In genomic region chr12:108629156-108629555, GRCh38 we compare ENCODE assay signal across 1 cellular context.
TF ChIP-seq lines count a peak whose summit lies in the region.

No MANE protein-coding gene starts in this region.

TF ChIP-seq in GM12878, 131 proteins besides CTCF, POLR2A, EP300 and RAD21:
- TF ChIP-seq, protein P1, sequence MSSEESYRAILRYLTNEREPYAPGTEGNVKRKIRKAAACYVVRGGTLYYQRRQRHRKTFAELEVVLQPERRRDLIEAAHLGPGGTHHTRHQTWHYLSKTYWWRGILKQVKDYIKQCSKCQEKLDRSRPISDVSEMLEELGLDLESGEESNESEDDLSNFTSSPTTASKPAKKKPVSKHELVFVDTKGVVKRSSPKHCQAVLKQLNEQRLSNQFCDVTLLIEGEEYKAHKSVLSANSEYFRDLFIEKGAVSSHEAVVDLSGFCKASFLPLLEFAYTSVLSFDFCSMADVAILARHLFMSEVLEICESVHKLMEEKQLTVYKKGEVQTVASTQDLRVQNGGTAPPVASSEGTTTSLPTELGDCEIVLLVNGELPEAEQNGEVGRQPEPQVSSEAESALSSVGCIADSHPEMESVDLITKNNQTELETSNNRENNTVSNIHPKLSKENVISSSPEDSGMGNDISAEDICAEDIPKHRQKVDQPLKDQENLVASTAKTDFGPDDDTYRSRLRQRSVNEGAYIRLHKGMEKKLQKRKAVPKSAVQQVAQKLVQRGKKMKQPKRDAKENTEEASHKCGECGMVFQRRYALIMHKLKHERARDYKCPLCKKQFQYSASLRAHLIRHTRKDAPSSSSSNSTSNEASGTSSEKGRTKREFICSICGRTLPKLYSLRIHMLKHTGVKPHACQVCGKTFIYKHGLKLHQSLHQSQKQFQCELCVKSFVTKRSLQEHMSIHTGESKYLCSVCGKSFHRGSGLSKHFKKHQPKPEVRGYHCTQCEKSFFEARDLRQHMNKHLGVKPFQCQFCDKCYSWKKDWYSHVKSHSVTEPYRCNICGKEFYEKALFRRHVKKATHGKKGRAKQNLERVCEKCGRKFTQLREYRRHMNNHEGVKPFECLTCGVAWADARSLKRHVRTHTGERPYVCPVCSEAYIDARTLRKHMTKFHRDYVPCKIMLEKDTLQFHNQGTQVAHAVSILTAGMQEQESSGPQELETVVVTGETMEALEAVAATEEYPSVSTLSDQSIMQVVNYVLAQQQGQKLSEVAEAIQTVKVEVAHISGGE (CRISPR knock-in tag; IDR thresholded peaks at IDR 0.05) = no peak
- no peak for TF ChIP-seq STAT3 (IDR thresholded peaks at IDR 0.05; ENCODE audit: low read depth, low read length)
- TF ChIP-seq GATAD2B (conservative IDR thresholded peaks at IDR 0.05; ENCODE audit: low read depth) = no peak
- TF ChIP-seq, protein P2, sequence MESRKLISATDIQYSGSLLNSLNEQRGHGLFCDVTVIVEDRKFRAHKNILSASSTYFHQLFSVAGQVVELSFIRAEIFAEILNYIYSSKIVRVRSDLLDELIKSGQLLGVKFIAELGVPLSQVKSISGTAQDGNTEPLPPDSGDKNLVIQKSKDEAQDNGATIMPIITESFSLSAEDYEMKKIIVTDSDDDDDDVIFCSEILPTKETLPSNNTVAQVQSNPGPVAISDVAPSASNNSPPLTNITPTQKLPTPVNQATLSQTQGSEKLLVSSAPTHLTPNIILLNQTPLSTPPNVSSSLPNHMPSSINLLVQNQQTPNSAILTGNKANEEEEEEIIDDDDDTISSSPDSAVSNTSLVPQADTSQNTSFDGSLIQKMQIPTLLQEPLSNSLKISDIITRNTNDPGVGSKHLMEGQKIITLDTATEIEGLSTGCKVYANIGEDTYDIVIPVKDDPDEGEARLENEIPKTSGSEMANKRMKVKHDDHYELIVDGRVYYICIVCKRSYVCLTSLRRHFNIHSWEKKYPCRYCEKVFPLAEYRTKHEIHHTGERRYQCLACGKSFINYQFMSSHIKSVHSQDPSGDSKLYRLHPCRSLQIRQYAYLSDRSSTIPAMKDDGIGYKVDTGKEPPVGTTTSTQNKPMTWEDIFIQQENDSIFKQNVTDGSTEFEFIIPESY (IDR thresholded peaks at IDR 0.05) = no peak
- TF ChIP-seq CHD4 (IDR thresholded peaks at IDR 0.05) = no peak
- TF ChIP-seq TCF12 (IDR thresholded peaks at IDR 0.05; ENCODE audit: low read depth, low read length) = no peak
- TF ChIP-seq EGR1 (IDR thresholded peaks at IDR 0.05; ENCODE audit: borderline replicate concordance in 1 of 2, low read depth in 2 of 2, low read length in 2 of 2) = no peak
- TF ChIP-seq MXI1 (IDR thresholded peaks at IDR 0.05; ENCODE audit: low read depth, low read length) = no peak
- TF ChIP-seq E2F8 (IDR thresholded peaks at IDR 0.05; ENCODE audit: low read depth, partially characterized antibody) = no peak
- TF ChIP-seq ETV6 (conservative IDR thresholded peaks at IDR 0.05 in 1 of 2, IDR thresholded peaks at IDR 0.05 in 1 of 2; ENCODE audit: borderline replicate concordance in 1 of 2, low read depth in 1 of 2) = no peak
- TF ChIP-seq, protein P3, sequence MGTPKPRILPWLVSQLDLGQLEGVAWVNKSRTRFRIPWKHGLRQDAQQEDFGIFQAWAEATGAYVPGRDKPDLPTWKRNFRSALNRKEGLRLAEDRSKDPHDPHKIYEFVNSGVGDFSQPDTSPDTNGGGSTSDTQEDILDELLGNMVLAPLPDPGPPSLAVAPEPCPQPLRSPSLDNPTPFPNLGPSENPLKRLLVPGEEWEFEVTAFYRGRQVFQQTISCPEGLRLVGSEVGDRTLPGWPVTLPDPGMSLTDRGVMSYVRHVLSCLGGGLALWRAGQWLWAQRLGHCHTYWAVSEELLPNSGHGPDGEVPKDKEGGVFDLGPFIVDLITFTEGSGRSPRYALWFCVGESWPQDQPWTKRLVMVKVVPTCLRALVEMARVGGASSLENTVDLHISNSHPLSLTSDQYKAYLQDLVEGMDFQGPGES (IDR thresholded peaks at IDR 0.05) = no peak
- TF ChIP-seq IRF4 (IDR thresholded peaks at IDR 0.05; ENCODE audit: low read depth, low read length) = no peak
- TF ChIP-seq RAD51 (IDR thresholded peaks at IDR 0.05) = no peak
